26 cellular contexts compared by ENCODE assay signal in genomic region chr9:136007276-136007675, GRCh38. TPM values are rescaled to one million over a fixed set of nuclear protein-coding genes. Genes with fewer than 3 reads are reported as not detected.
A peak's percentile ranks its signal among the peaks of the same experiment; 100 is the strongest.
DNase-seq lines count a peak whose midpoint lies in the region; ATAC-seq, FAIRE-seq and TF ChIP-seq lines count a peak whose summit lies in the region.
"Had no signal": no experiment of that assay in that cellular context is flagged by ENCODE, and none has a peak within 500 bp of the region (broad histone marks: within the 10 kb centered on the region; RNA-seq: fewer than 3 reads in every experiment).

No MANE protein-coding gene starts in this region.

- no peak overlapping the region for H4K91ac ChIP-seq in neuronal stem cell (ENCODE audit: low read depth, low read length, poor library complexity)

- in situ Hi-C loops in HepG2 (cut with HindIII; ENCODE audit: extremely low pct_ligation_motif_present, low pct_unique_long_range_greater_than_20kb): no loop called here

- H3K4me1 ChIP-seq in HepG2 (ENCODE audit: insufficient read depth, low read length) (peaks cover 99% of the 10 kb centered on the region), right lobe of liver (peaks cover 0 to 35% (median 15%) of the 10 kb centered on the region in 4 donors), hepatocyte (ENCODE audit: insufficient read depth) (peaks cover 51% of the 10 kb centered on the region), neuronal stem cell (ENCODE audit: control insufficient read depth in 2 of 2, insufficient read depth in 1 of 2, low read depth in 1 of 2, low read length in 2 of 2) (peaks cover 57 to 68% of the 10 kb centered on the region in 2 donors)
- H3K4me1 ChIP-seq: pancreas had no signal

- H3K27me3 Mint-ChIP-seq in stimulated activated naive CD8-positive, alpha-beta T cell treated with anti-CD3 and anti-CD28 coated beads, Interleukin-15, amount 100 ng/mL, for 72 hours: no peaks in the 10 kb centered on the region
- H3K27me3 Mint-ChIP-seq: activated B cell treated with CpG ODN at 0.5 μM for 24 hours; B cell; dendritic cell treated with granulocyte-macrophage colony-stimulating factor and Interleukin-4, amounts not matched to agents 40 ng/mL and 50 ng/mL, for 4 days; stimulated activated naive CD8-positive, alpha-beta T cell treated with anti-CD3 and anti-CD28 coated beads, Interleukin-15, Interleukin-2, amounts not matched to agents 100 ng/mL and 50 ng/mL, for 24 hours had no signal

- H3K4me3 Mint-ChIP-seq in stimulated activated naive CD8-positive, alpha-beta T cell treated with anti-CD3 and anti-CD28 coated beads, Interleukin-15, amount 100 ng/mL, for 72 hours: no peak overlapping the region
- H3K4me3 Mint-ChIP-seq: activated B cell treated with CpG ODN at 0.5 μM for 24 hours; activated T-helper 1 cell treated with anti-CD3 and anti-CD28 coated beads, Interleukin-12 subunit alpha, Interleukin-12 subunit beta, Interleukin-2, Interleukin-4 antibody, amounts not matched to agents 30 ng/mL and 10 ng/mL and 1 ng/mL, durations not matched to agents 14 hours and 24 hours and 36 hours; B cell; dendritic cell treated with granulocyte-macrophage colony-stimulating factor and Interleukin-4, amounts not matched to agents 40 ng/mL and 50 ng/mL, for 4 days; stimulated activated naive CD8-positive, alpha-beta T cell treated with anti-CD3 and anti-CD28 coated beads, Interleukin-15, Interleukin-2, amounts not matched to agents 100 ng/mL and 50 ng/mL, for 24 hours had no signal

- no peak overlapping the region for H2BK120ac ChIP-seq in neuronal stem cell (ENCODE audit: low read depth, low read length)

- DNase-seq in HepG2 (ENCODE audit: low spot score): no peak
- DNase-seq in right lobe of liver: no peak
- no peak for DNase-seq in hepatocyte (ENCODE audit: low spot score)
- no peak for DNase-seq in neuronal stem cell (ENCODE audit: low spot score)
- DNase-seq in NCI-H774 (lab: John Stamatoyannopoulos, UW): no peak
- DNase-seq in NCI-H345 treated with DMSO at 0.1 percent for 48 hours (lab: John Stamatoyannopoulos, UW; ENCODE audit: unreplicated experiment): no peak
- DNase-seq in stimulated activated naive CD8-positive, alpha-beta T cell treated with anti-CD3 and anti-CD28 coated beads, Interleukin-15, amount 100 ng/mL, for 72 hours: no peak
- DNase-seq: activated B cell treated with CpG ODN at 0.5 μM for 24 hours; activated CD4-positive, alpha-beta T cell treated with anti-CD3 and anti-CD28 coated beads, Interleukin-2, amount 50 U/mL, for 4 hours; activated naive CD4-positive, alpha-beta T cell treated with anti-CD3 and anti-CD28 coated beads, Interleukin-2, amount 50 U/mL, for 16 hours; NCI-H1105; NCI-H2029; NCI-H226; Right ventricle myocardium superior; T-helper 9 cell had no signal

- H3K18ac ChIP-seq in neuronal stem cell (ENCODE audit: low read length): peak overlapping the region; percentile 38

- H3K27ac ChIP-seq in HepG2 (ENCODE audit: extremely low read length, insufficient read depth, low read length): peak overlapping the region; percentile 89
- peak overlapping the region in 1 of 3 donors; percentile 73 for H3K27ac ChIP-seq in right lobe of liver
- H3K27ac ChIP-seq in hepatocyte: peak overlapping the region; percentile 81
- peak overlapping the region; percentile 10 for H3K27ac ChIP-seq in neuronal stem cell (replicated peaks; ENCODE audit: low read length)
- H3K27ac ChIP-seq: HL-60, pancreas had no signal

- no peak for TF ChIP-seq RAD21 in HepG2 (CRISPR knock-in tag; IDR thresholded peaks at IDR 0.05)

- peak overlapping the region; percentile 4 for H2AK5ac ChIP-seq in neuronal stem cell (ENCODE audit: low read depth, low read length)

- H3K4me2 ChIP-seq in HepG2 (ENCODE audit: low read depth, low read length): peak overlapping the region; percentile 91
- peak overlapping the region; percentile 31 for H3K4me2 ChIP-seq in hepatocyte
- H3K4me2 ChIP-seq in neuronal stem cell (ENCODE audit: insufficient read depth, low read length, poor library complexity, severe bottlenecking): no peak overlapping the region

- H2BK12ac ChIP-seq in neuronal stem cell (ENCODE audit: low read length): peak overlapping the region; percentile 41

- no peak overlapping the region for H2BK5ac ChIP-seq in neuronal stem cell (ENCODE audit: low read length)

- TF ChIP-seq POLR2A in HepG2 (IDR thresholded peaks at IDR 0.05; ENCODE audit: insufficient read depth in 1 of 2, low read depth in 2 of 2, low read length in 2 of 2) (no peak), right lobe of liver (IDR thresholded peaks at IDR 0.05) (no peak)

- no peak overlapping the region for H3K4ac ChIP-seq in neuronal stem cell (ENCODE audit: low read length)

- POLR2A ChIA-PET in HepG2 (lab: Yijun Ruan, JAX): interaction anchor here (1.2 to 3.5 kb wide), 4 partner anchors 14 to 86 kb away, joined by 4 to 96 read pairs (median 9); no protein-coding TSS in a partner anchor

- H3K9me3 ChIP-seq in HepG2 (ENCODE audit: low read length): no peaks in the 10 kb centered on the region
- H3K9me3 ChIP-seq in right lobe of liver: no peaks in the 10 kb centered on the region
- H3K9me3 ChIP-seq in hepatocyte (ENCODE audit: low read depth): no peaks in the 10 kb centered on the region
- H3K9me3 ChIP-seq in neuronal stem cell (replicated peaks in 1 of 2; ENCODE audit: control insufficient read depth in 2 of 2, insufficient read depth in 1 of 2, low read depth in 1 of 2, low read length in 2 of 2): peaks cover 0 to 2% of the 10 kb centered on the region in 2 donors
- H3K9me3 ChIP-seq: pancreas, tibial nerve had no signal

- WGBS in HepG2 (ENCODE audit: low lambda C conversion rate): 88% methylated on average over 28 of the region's 31 CpGs
- 90% methylated on average over 23 of the region's 31 CpGs for WGBS in right lobe of liver (ENCODE audit: insufficient coverage, low coverage, low lambda C conversion rate, missing lambda C conversion rate)
- 79% methylated on average over 25 of the region's 31 CpGs for WGBS in hepatocyte (ENCODE audit: low lambda C conversion rate, missing lambda C conversion rate)
- no CpG with 5 or more reads among the region's 31 CpGs for WGBS in neuronal stem cell (ENCODE audit: extremely low coverage in 2 of 2, insufficient read length in 2 of 2, insufficient replicate concordance in 1 of 2), 2 donors

- CTCF ChIA-PET in HepG2 (lab: Yijun Ruan, JAX; ENCODE audit: low intra/inter-chr PET ratio, low total read pairs): no interaction called here

- no peak overlapping the region for H2AFZ ChIP-seq in HepG2 (ENCODE audit: low read length)
- H2AFZ ChIP-seq in hepatocyte: no peak overlapping the region
- H2AFZ ChIP-seq in neuronal stem cell (ENCODE audit: low read length): peak overlapping the region; percentile 35

- no peaks in the 10 kb centered on the region for H3K4me1 Mint-ChIP-seq in stimulated activated naive CD8-positive, alpha-beta T cell treated with anti-CD3 and anti-CD28 coated beads, Interleukin-15, amount 100 ng/mL, for 72 hours

- no peak for TF ChIP-seq EP300 in HepG2 (IDR thresholded peaks at IDR 0.05; ENCODE audit: low read depth in 2 of 2, low read length in 2 of 2)
- TF ChIP-seq EP300 in HepG2 (CRISPR knock-in tag; IDR thresholded peaks at IDR 0.05; ENCODE audit: borderline replicate concordance): no peak

- H3K9me2 ChIP-seq in hepatocyte (replicated peaks; ENCODE audit: insufficient read depth): no peaks in the 10 kb centered on the region

- TF ChIP-seq CTCF in HepG2 (CRISPR knock-in tag; IDR thresholded peaks at IDR 0.05) (no peak), right lobe of liver (IDR thresholded peaks at IDR 0.05) (no peak), hepatocyte (IDR thresholded peaks at IDR 0.05; ENCODE audit: poor library complexity) (no peak)

- H3K27me3 ChIP-seq in HepG2 (ENCODE audit: control insufficient read depth in 1 of 2, insufficient read depth in 2 of 2, low read length in 2 of 2) (no peaks in the 10 kb centered on the region), right lobe of liver (no peaks in the 10 kb centered on the region), hepatocyte (no peaks in the 10 kb centered on the region), neuronal stem cell (ENCODE audit: control insufficient read depth in 3 of 3, insufficient read depth in 3 of 3, low read depth in 1 of 3, low read length in 3 of 3) (no peaks in the 10 kb centered on the region)
- H3K27me3 ChIP-seq: pancreas, tibial nerve had no signal

- H3K79me2 ChIP-seq in HepG2 (ENCODE audit: insufficient read depth, low read length) (peaks cover 5% of the 10 kb centered on the region), hepatocyte (no peaks in the 10 kb centered on the region)

- intact Hi-C loops in HepG2 (cut with micrococcal nuclease; ENCODE audit: unreplicated experiment): no loop called here
- intact Hi-C loops in right lobe of liver (cut with DNase I): no loop called here

- peak overlapping the region; percentile 11 to 69 (median 42) for H3K4me3 ChIP-seq in HepG2 (replicated peaks in 1 of 3; ENCODE audit: insufficient read depth in 1 of 3, low read depth in 2 of 3, low read length in 3 of 3)
- no peak overlapping the region for H3K4me3 ChIP-seq in right lobe of liver
- no peak overlapping the region for H3K4me3 ChIP-seq in hepatocyte
- peak overlapping the region in 1 of 2 donors; percentile 44 for H3K4me3 ChIP-seq in neuronal stem cell (ENCODE audit: low read length in 2 of 2)
- H3K4me3 ChIP-seq: pancreas, tibial nerve had no signal

- H3K79me1 ChIP-seq in neuronal stem cell (ENCODE audit: low read depth, low read length): peaks cover 7% of the 10 kb centered on the region

- peak overlapping the region; percentile 71 for H3K9ac ChIP-seq in HepG2 (ENCODE audit: insufficient read depth, low read depth, low read length)
- peak overlapping the region; percentile 91 for H3K9ac ChIP-seq in neuronal stem cell (ENCODE audit: low read depth, low read length, poor library complexity)

- no peak overlapping the region for H4K8ac ChIP-seq in neuronal stem cell (ENCODE audit: low read depth, low read length)

- H3K36me3 ChIP-seq in HepG2 (replicated peaks in 1 of 2; ENCODE audit: control insufficient read depth in 1 of 2, insufficient read depth in 2 of 2, low read length in 2 of 2) (no peaks in the 10 kb centered on the region), right lobe of liver (no peaks in the 10 kb centered on the region), hepatocyte (replicated peaks; ENCODE audit: insufficient read depth, low read depth) (no peaks in the 10 kb centered on the region), neuronal stem cell (replicated peaks in 1 of 2; ENCODE audit: control insufficient read depth in 2 of 2, insufficient read depth in 2 of 2, low read length in 2 of 2) (no peaks in the 10 kb centered on the region)

- BruUV-seq in HepG2 (replicated peaks; lab: Mats Ljungman, UMichigan): no TSS peak

- H2BK15ac ChIP-seq in neuronal stem cell (ENCODE audit: low read length): peak overlapping the region; percentile 10

- peak overlapping the region in 1 of 2 donors; percentile 9 for H3K27ac Mint-ChIP-seq in stimulated activated naive CD8-positive, alpha-beta T cell treated with anti-CD3 and anti-CD28 coated beads, Interleukin-15, amount 100 ng/mL, for 72 hours
- H3K27ac Mint-ChIP-seq: activated B cell treated with CpG ODN at 0.5 μM for 24 hours; activated T-helper 1 cell treated with anti-CD3 and anti-CD28 coated beads, Interleukin-12 subunit alpha, Interleukin-12 subunit beta, Interleukin-2, Interleukin-4 antibody, amounts not matched to agents 30 ng/mL and 10 ng/mL and 1 ng/mL, durations not matched to agents 14 hours and 24 hours and 36 hours; B cell; dendritic cell treated with granulocyte-macrophage colony-stimulating factor and Interleukin-4, amounts not matched to agents 40 ng/mL and 50 ng/mL, for 4 days; stimulated activated naive CD8-positive, alpha-beta T cell treated with anti-CD3 and anti-CD28 coated beads, Interleukin-15, Interleukin-2, amounts not matched to agents 100 ng/mL and 50 ng/mL, for 24 hours had no signal

- FAIRE-seq in HepG2 (lab: Jason Lieb, UNC): no peak
- FAIRE-seq: H54, keratinocyte, pancreas had no signal

- H4K20me1 ChIP-seq in HepG2 (ENCODE audit: insufficient read depth, low read length): no peaks in the 10 kb centered on the region
- no peaks in the 10 kb centered on the region for H4K20me1 ChIP-seq in hepatocyte (ENCODE audit: insufficient read depth, poor library complexity, severe bottlenecking)

- no peaks in the 10 kb centered on the region for H3K9me3 Mint-ChIP-seq in stimulated activated naive CD8-positive, alpha-beta T cell treated with anti-CD3 and anti-CD28 coated beads, Interleukin-15, amount 100 ng/mL, for 72 hours
- H3K9me3 Mint-ChIP-seq: activated B cell treated with CpG ODN at 0.5 μM for 24 hours; activated T-helper 1 cell treated with anti-CD3 and anti-CD28 coated beads, Interleukin-12 subunit alpha, Interleukin-12 subunit beta, Interleukin-2, Interleukin-4 antibody, amounts not matched to agents 30 ng/mL and 10 ng/mL and 1 ng/mL, durations not matched to agents 14 hours and 24 hours and 36 hours; dendritic cell treated with granulocyte-macrophage colony-stimulating factor and Interleukin-4, amounts not matched to agents 40 ng/mL and 50 ng/mL, for 4 days; stimulated activated naive CD8-positive, alpha-beta T cell treated with anti-CD3 and anti-CD28 coated beads, Interleukin-15, Interleukin-2, amounts not matched to agents 100 ng/mL and 50 ng/mL, for 24 hours had no signal

- peak overlapping the region; percentile 21 for H3K23ac ChIP-seq in neuronal stem cell (ENCODE audit: low read depth, low read length, poor library complexity)

- peak overlapping the region; percentile 65 for H3K14ac ChIP-seq in neuronal stem cell (ENCODE audit: low read length)

- ATAC-seq in HepG2 (no peak), right lobe of liver (no peak), GM19351 (IDR thresholded peaks at IDR 0.05; ENCODE audit: unreplicated experiment) (no peak)
- ATAC-seq in stimulated activated naive CD8-positive, alpha-beta T cell treated with anti-CD3 and anti-CD28 coated beads, Interleukin-15, amount 100 ng/mL, for 72 hours: no peak
- ATAC-seq: pancreas, right cardiac atrium had no signal

RNA-seq across cellular contexts. Expression of gene UBAC1, which starts 46.1 kb away (rescaled TPM):
- total RNA-seq in HepG2 (2016; rRNA removed; fragmentation: Illumina TruSeq; extraction: Trizol) (28.7 and 32.2 TPM in 2 replicates), right lobe of liver (10 to 100 TPM; 15.2 to 27.0 (median 16.5) TPM), hepatocyte (33.6 and 36.4 TPM in 2 replicates)
- total RNA-seq in HepG2 (2016; cell fraction: cytosol; rRNA removed; fragmentation: Illumina TruSeq; extraction: Trizol; ENCODE audit: low read depth): 64.3 and 65.0 TPM in 2 replicates
- total RNA-seq in HepG2 (2016; cell fraction: insoluble cytoplasmic fraction; rRNA removed; fragmentation: Illumina TruSeq; extraction: Trizol): 24.0 and 31.6 TPM in 2 replicates
- 72.1 and 78.0 TPM in 2 replicates for total RNA-seq in HepG2 (2016; cell fraction: membrane; rRNA removed; fragmentation: Illumina TruSeq; extraction: Trizol)
- 18.2 and 19.5 TPM in 2 replicates for total RNA-seq in HepG2 (2016; cell fraction: nucleus; rRNA removed; fragmentation: Illumina TruSeq; extraction: Trizol)
- polyA plus RNA-seq in HepG2 (2011; rRNA removed) (30.2 and 34.1 TPM in 2 replicates), hepatocyte (35.2 and 42.5 TPM in 2 replicates)
- 21.2 and 27.8 TPM in 2 replicates for polyA plus RNA-seq in HepG2 (2011; cell fraction: cytosol; rRNA removed)
- 62.0 and 64.4 TPM in 2 replicates for polyA plus RNA-seq in HepG2 (2011; cell fraction: nucleus; rRNA removed)
- 11.8 and 12.0 TPM in 2 replicates for polyA plus RNA-seq in HepG2 (2012)
- 61.3 and 64.0 TPM in 2 replicates for polyA plus RNA-seq in HepG2 (2016; cell fraction: cytosol; fragmentation: Illumina TruSeq; extraction: Trizol; ENCODE audit: low read depth)
- polyA plus RNA-seq in HepG2 (2016; cell fraction: insoluble cytoplasmic fraction; fragmentation: Illumina TruSeq; extraction: Trizol; ENCODE audit: low read depth): 30.7 and 32.1 TPM in 2 replicates
- polyA plus RNA-seq in HepG2 (2016; cell fraction: membrane; fragmentation: Illumina TruSeq; extraction: Trizol; ENCODE audit: low read depth): 65.3 TPM in 2 replicates
- polyA plus RNA-seq in HepG2 (2016; cell fraction: nucleus; fragmentation: Illumina TruSeq; extraction: Trizol; ENCODE audit: insufficient read depth, low read depth): 36.3 and 39.7 TPM in 2 replicates
- polyA minus RNA-seq in HepG2 (2011; rRNA and poly(A)+ RNA removed; ENCODE audit: low replicate concordance): 13.4 and 58.0 TPM in 2 replicates
- 6.0 and 8.0 TPM in 2 replicates for polyA minus RNA-seq in HepG2 (2011; cell fraction: cytosol; rRNA and poly(A)+ RNA removed)
- polyA minus RNA-seq in HepG2 (2011; cell fraction: nucleus; rRNA and poly(A)+ RNA removed): 11.2 and 18.6 TPM in 2 replicates
- 44.5 TPM for polyA plus RNA-seq in neuronal stem cell (2013, experiment 1 of 2)
- 42.3 TPM for polyA plus RNA-seq in neuronal stem cell (2013, experiment 2 of 2)

Comparison
In these comparisons a context has a peak if more than half of its experiments do, and no peak if none do; other contexts are left out.
1. H3K4me3 ChIP-seq: peak in HepG2 (3 of 3); none in right lobe of liver (0 of 3) and hepatocyte (single experiment).